ENCODE assay signal across 11 cellular contexts in genomic region chr6:144066745-144067484, GRCh38. TPM values are rescaled to one million over a fixed set of nuclear protein-coding genes. Genes with fewer than 3 reads are reported as not detected.
DNase-seq lines count a peak whose midpoint lies in the region; ATAC-seq, FAIRE-seq and TF ChIP-seq lines count a peak whose summit lies in the region.
"Had no signal": no experiment of that assay in that cellular context is flagged by ENCODE, and none has a peak within 500 bp of the region (broad histone marks: within the 10 kb centered on the region; RNA-seq: fewer than 3 reads in every experiment).

No MANE protein-coding gene starts in this region.

- H4K20me1 ChIP-seq in OCI-LY3 (ENCODE audit: insufficient read depth, low read length) = no peaks in the 10 kb centered on the region

- peak overlapping the region; percentile 96 for H3K4me2 ChIP-seq in OCI-LY3 (ENCODE audit: low read length)

- no peaks in the 10 kb centered on the region for H3K9me3 ChIP-seq in OCI-LY3 (ENCODE audit: insufficient read depth, low read length)

- peak overlapping the region; percentile 91 for H3K27ac ChIP-seq in OCI-LY3 (ENCODE audit: low read length)

- TF ChIP-seq POLR2A in GM12891 (IDR thresholded peaks at IDR 0.05; ENCODE audit: low read depth, low read length) = peak; percentile 41

- peak; percentile 26 for ATAC-seq in HG02981 (IDR thresholded peaks at IDR 0.05; ENCODE audit: unreplicated experiment)

- peak; percentile 4; the same call in 1 of the 2 replicates for TF ChIP-seq CTCF in OCI-LY3 (IDR thresholded peaks at IDR 0.05; ENCODE audit: low read depth, low read length)

- no peak overlapping the region for H2AFZ ChIP-seq in OCI-LY3 (ENCODE audit: low read depth, low read length)

- DNase-seq in GM12891 (ENCODE audit: insufficient read length, low spot score) (peak; percentile 44), GM19239 (ENCODE audit: insufficient read length, low spot score) (no peak), NCI-H524 treated with DMSO at 0.1 percent for 48 hours (lab: John Stamatoyannopoulos, UW) (no peak), HuH-7 (ENCODE audit: low spot score) (no peak), AG08396 (ENCODE audit: low spot score) (no peak)
- no peak for DNase-seq in activated CD4-positive, CD25-positive, alpha-beta regulatory T cell (lab: John Stamatoyannopoulos, UW)
- DNase-seq: cerebellar nuclear complex had no signal

- H3K4me1 ChIP-seq in OCI-LY3 (ENCODE audit: low read length) = peaks cover 45% of the 10 kb centered on the region

- H3K27me3 ChIP-seq in OCI-LY3 (ENCODE audit: low read depth, low read length) = no peaks in the 10 kb centered on the region

- H3K4me3 ChIP-seq in OCI-LY3 (ENCODE audit: low read length) = peak overlapping the region; percentile 85

- peak; percentile 87 for FAIRE-seq in GM12891 (lab: Jason Lieb, UNC)
- peak; percentile 98 for FAIRE-seq in GM19239 (lab: Jason Lieb, UNC)
- FAIRE-seq: islet of Langerhans, TTC549 had no signal

- no peaks in the 10 kb centered on the region for H3K36me3 ChIP-seq in OCI-LY3 (replicated peaks; ENCODE audit: low read depth, low read length)

- peak overlapping the region; percentile 92 for H3K9ac ChIP-seq in OCI-LY3 (ENCODE audit: low read length)

- H3K79me2 ChIP-seq in OCI-LY3 (ENCODE audit: low read length) = no peaks in the 10 kb centered on the region

TF ChIP-seq in GM12891, 5 proteins besides CTCF, POLR2A, EP300 and RAD21:
- TF ChIP-seq SPI1 (IDR thresholded peaks at IDR 0.05; ENCODE audit: low read depth, low read length) = peak; percentile 66
- 0 out of 2 replicates have a peak, but pooled peaks have one; percentile 7 for TF ChIP-seq POU2F2 (IDR thresholded peaks at IDR 0.05; ENCODE audit: low read depth, low read length)
- peak; percentile 48; the same call in 1 of the 2 replicates for TF ChIP-seq POLR2AphosphoS5 (IDR thresholded peaks at IDR 0.05; ENCODE audit: low read depth, low read length)
- no peak for TF ChIP-seq TAF1 (IDR thresholded peaks at IDR 0.05; ENCODE audit: low read depth, low read length)
- TF ChIP-seq PAX5 (IDR thresholded peaks at IDR 0.05; ENCODE audit: insufficient read depth, low read length, severe bottlenecking) = no peak

RNA-seq across cellular contexts. Expression of gene SF3B5, which starts 28.5 kb away (rescaled TPM):
- 252 TPM for polyA plus RNA-seq in GM12891 (2012; ENCODE audit: low read depth, missing spikeins)

RNA-seq across cellular contexts. Expression of gene PLAGL1, which starts 58.9 kb away (rescaled TPM):
- polyA plus RNA-seq in GM12891 (2012; ENCODE audit: low read depth, missing spikeins) = 16.3 TPM
